8 cellular contexts compared by ENCODE assay signal in genomic region chr6:26031151-26031594, GRCh38. TPM values are rescaled to one million over a fixed set of nuclear protein-coding genes. Genes with fewer than 3 reads are reported as not detected.
DNase-seq lines count a peak whose midpoint lies in the region; ATAC-seq and TF ChIP-seq lines count a peak whose summit lies in the region.

No MANE protein-coding gene starts in this region.

- H3K27me3 Mint-ChIP-seq in activated T-helper 2 cell treated with anti-CD3 and anti-CD28 coated beads, Interferon-gamma antibody, Interleukin-2, Interleukin-4, amounts not matched to agents 10 μg/mL and 5 μg/mL and 100 μg/mL, durations not matched to agents 14 hours and 24 hours and 36 hours (ENCODE audit: low read depth), result no peaks in the 10 kb centered on the region

- peak overlapping the region; percentile 92 for H3K4me3 Mint-ChIP-seq in activated T-helper 2 cell treated with anti-CD3 and anti-CD28 coated beads, Interferon-gamma antibody, Interleukin-2, Interleukin-4, amounts not matched to agents 10 μg/mL and 5 μg/mL and 100 μg/mL, durations not matched to agents 14 hours and 24 hours and 36 hours (ENCODE audit: low read depth)

- H3K4me1 ChIP-seq in mesodermal cell (ENCODE audit: control insufficient read depth, insufficient read depth, low read length, poor library complexity, severe bottlenecking), result peaks cover 27% of the 10 kb centered on the region

- ATAC-seq in HG02884 (IDR thresholded peaks at IDR 0.05; ENCODE audit: unreplicated experiment), result no peak
- no peak for ATAC-seq in GM21717 (IDR thresholded peaks at IDR 0.05; ENCODE audit: unreplicated experiment)

- peak overlapping the region; percentile 98 for H3K27ac Mint-ChIP-seq in activated T-helper 2 cell treated with anti-CD3 and anti-CD28 coated beads, Interferon-gamma antibody, Interleukin-2, Interleukin-4, amounts not matched to agents 10 μg/mL and 5 μg/mL and 100 μg/mL, durations not matched to agents 14 hours and 24 hours and 36 hours

- peak; percentile 80 for DNase-seq in DMS114 treated with DMSO at 0.1 percent for 48 hours (lab: John Stamatoyannopoulos, UW; ENCODE audit: unreplicated experiment)
- DNase-seq in LNCaP clone FGC (ENCODE audit: low read depth), result no peak
- no peak for DNase-seq in activated T-helper 2 cell treated with anti-CD3 and anti-CD28 coated beads, Interferon-gamma antibody, Interleukin-2, Interleukin-4, amounts not matched to agents 10 μg/mL and 5 μg/mL and 100 μg/mL, durations not matched to agents 14 hours and 24 hours and 36 hours (ENCODE audit: low spot score)
- DNase-seq in EL, result no peak
- no peak for DNase-seq in D341Med (ENCODE audit: low spot score)

- H3K27ac ChIP-seq in mesodermal cell (ENCODE audit: low read depth, low read length, severe bottlenecking), result peak overlapping the region; percentile 98

- WGBS in mesodermal cell (ENCODE audit: insufficient coverage in 2 of 2), 2 experiments, result 0 to 17% methylated on average over 1 of the region's 5 CpGs

- peaks cover 71% of the 10 kb centered on the region for H3K4me1 Mint-ChIP-seq in activated T-helper 2 cell treated with anti-CD3 and anti-CD28 coated beads, Interferon-gamma antibody, Interleukin-2, Interleukin-4, amounts not matched to agents 10 μg/mL and 5 μg/mL and 100 μg/mL, durations not matched to agents 14 hours and 24 hours and 36 hours (ENCODE audit: low read depth)

- no peaks in the 10 kb centered on the region for H3K36me3 ChIP-seq in mesodermal cell (ENCODE audit: control insufficient read depth, insufficient read depth, low read length)

- H3K9me3 ChIP-seq in mesodermal cell (ENCODE audit: control insufficient read depth, low read length), result no peaks in the 10 kb centered on the region

- no peaks in the 10 kb centered on the region for H3K9me3 Mint-ChIP-seq in activated T-helper 2 cell treated with anti-CD3 and anti-CD28 coated beads, Interferon-gamma antibody, Interleukin-2, Interleukin-4, amounts not matched to agents 10 μg/mL and 5 μg/mL and 100 μg/mL, durations not matched to agents 14 hours and 24 hours and 36 hours

- TF ChIP-seq CTCF in LNCaP clone FGC (IDR thresholded peaks at IDR 0.05; ENCODE audit: control insufficient read depth, extremely low read depth, insufficient read depth), result no peak

- intact Hi-C loops in activated T-helper 2 cell treated with anti-CD3 and anti-CD28 coated beads, Interferon-gamma antibody, Interleukin-2, Interleukin-4, amounts not matched to agents 10 μg/mL and 5 μg/mL and 100 μg/mL, durations not matched to agents 14 hours and 24 hours and 36 hours (cut with micrococcal nuclease), result loop anchor here (5.0 kb wide), 1 partner anchor 1781 kb away; a partner anchor contains a TSS

- H3K36me3 Mint-ChIP-seq in activated T-helper 2 cell treated with anti-CD3 and anti-CD28 coated beads, Interferon-gamma antibody, Interleukin-2, Interleukin-4, amounts not matched to agents 10 μg/mL and 5 μg/mL and 100 μg/mL, durations not matched to agents 14 hours and 24 hours and 36 hours (ENCODE audit: low read depth), result no peaks in the 10 kb centered on the region

- H3K4me3 ChIP-seq in LNCaP clone FGC (ENCODE audit: low read depth, low read length) (peak overlapping the region; percentile 68), mesodermal cell (ENCODE audit: extremely low read depth, insufficient read depth, low read length, poor library complexity, severe bottlenecking) (peak overlapping the region; percentile 68)

RNA-seq across cellular contexts. Expression of gene HFE, which starts 56.1 kb away (rescaled TPM):
- 0.32 and 0.39 TPM in 2 replicates for total RNA-seq in activated T-helper 2 cell treated with anti-CD3 and anti-CD28 coated beads, Interferon-gamma antibody, Interleukin-2, Interleukin-4, amounts not matched to agents 10 μg/mL and 5 μg/mL and 100 μg/mL, durations not matched to agents 14 hours and 24 hours and 36 hours
- 1.3 TPM for polyA plus RNA-seq in mesodermal cell (2013, experiment 1 of 2)
- polyA plus RNA-seq in mesodermal cell (2013, experiment 2 of 2), result 0.96 TPM
